In genomic region chr17:14231187-14231586, GRCh38 we compare ENCODE assay signal across 12 cellular contexts. TPM values are rescaled to one million over a fixed set of nuclear protein-coding genes. Genes with fewer than 3 reads are reported as not detected.
DNase-seq lines count a peak whose midpoint lies in the region; ATAC-seq, FAIRE-seq and TF ChIP-seq lines count a peak whose summit lies in the region.
"Not testable (repeated sequence)": the region's sequence is repeated elsewhere in the genome, so short reads cannot be mapped to it uniquely, and the experiment has no call there.
"Had no signal": no experiment of that assay in that cellular context is flagged by ENCODE, and none has a peak within 500 bp of the region (broad histone marks: within the 10 kb centered on the region; RNA-seq: fewer than 3 reads in every experiment).

No MANE protein-coding gene starts in this region.

- H3K27me3 ChIP-seq in Caco-2 (replicated peaks; ENCODE audit: control insufficient read depth, insufficient read depth, low read length); bronchial epithelial cell (ENCODE audit: control insufficient read depth, insufficient read depth, low read length); lung (ENCODE audit: control insufficient read depth, insufficient read depth); pancreas: not testable (repeated sequence)

- TF ChIP-seq CTCF in Caco-2 (IDR thresholded peaks at IDR 0.05; ENCODE audit: insufficient read depth in 1 of 2, low read depth in 1 of 2, low read length in 1 of 2, severe bottlenecking in 1 of 2, unreplicated experiment in 1 of 2); bronchial epithelial cell (IDR thresholded peaks at IDR 0.05; ENCODE audit: insufficient read depth, low read length, severe bottlenecking); fibroblast of the aortic adventitia (IDR thresholded peaks at IDR 0.05; ENCODE audit: insufficient read depth, low read length); lung (IDR thresholded peaks at IDR 0.05; ENCODE audit: control extremely low read depth, extremely low read depth); pancreas (IDR thresholded peaks at IDR 0.05): not testable (repeated sequence)

- not testable (repeated sequence) for H3K4me1 Mint-ChIP-seq in Caco-2 (ENCODE audit: low read depth, unreplicated experiment)

- not testable (repeated sequence) for H3K4me3 Mint-ChIP-seq in Caco-2 (ENCODE audit: unreplicated experiment)

- intact Hi-C loops in Caco-2 (cut with micrococcal nuclease; ENCODE audit: unreplicated experiment); pancreas (cut with DNase I): not testable (repeated sequence)

- H3K9me3 ChIP-seq in Caco-2; lung (ENCODE audit: control insufficient read depth in 2 of 2, insufficient read depth in 1 of 2, low read length in 1 of 2); pancreas: not testable (repeated sequence)

- BruUV-seq in Caco-2 (replicated peaks; lab: Mats Ljungman, UMichigan): not testable (repeated sequence)

- not testable (repeated sequence) for H3K9me3 Mint-ChIP-seq in Caco-2 (ENCODE audit: unreplicated experiment)

- FAIRE-seq in GM12891 (lab: Jason Lieb, UNC): peak; percentile 40
- peak; percentile 55 for FAIRE-seq in bronchial epithelial cell (lab: Jason Lieb, UNC)
- peak; percentile 9 for FAIRE-seq in pancreas (lab: Jason Lieb, UNC)

- H3K27me3 Mint-ChIP-seq in Caco-2 (ENCODE audit: insufficient read depth, unreplicated experiment): not testable (repeated sequence)

- H3K36me3 ChIP-seq in Caco-2 (ENCODE audit: control insufficient read depth, insufficient read depth, low read length); bronchial epithelial cell (ENCODE audit: control insufficient read depth, insufficient read depth, low read length); lung (ENCODE audit: control insufficient read depth in 2 of 2, insufficient read depth in 2 of 2, low read length in 2 of 2); pancreas: not testable (repeated sequence)

- CTCF ChIA-PET in Caco-2 (lab: Charles Lee): not testable (repeated sequence)

- not testable (repeated sequence) for TF ChIP-seq POLR2A in GM12891 (IDR thresholded peaks at IDR 0.05; ENCODE audit: low read depth, low read length)

- H3K4me3 ChIP-seq in Caco-2 (ENCODE audit: low read depth, low read length); bronchial epithelial cell (ENCODE audit: low read depth, low read length); fibroblast of the aortic adventitia (ENCODE audit: low read depth, low read length); lung; pancreas: not testable (repeated sequence)

- 87 to 95% methylated on average over 4 of the region's 6 CpGs for WGBS in lung, 2 donors
- 83 to 86% methylated on average over 4 of the region's 6 CpGs for WGBS in pancreas, 2 donors

- H3K27ac Mint-ChIP-seq in Caco-2 (ENCODE audit: unreplicated experiment): peak overlapping the region; percentile 70

- H3K4me1 ChIP-seq in Caco-2; lung (ENCODE audit: control insufficient read depth in 2 of 2, insufficient read depth in 2 of 2, low read length in 2 of 2); pancreas: not testable (repeated sequence)

- not testable (repeated sequence) for H3K36me3 Mint-ChIP-seq in Caco-2 (ENCODE audit: insufficient read depth, unreplicated experiment)

- H3K27ac ChIP-seq in lung (ENCODE audit: low read depth in 1 of 2, low read length in 1 of 2); pancreas: not testable (repeated sequence)

- POLR2A ChIA-PET in Caco-2 (lab: Charles Lee): not testable (repeated sequence)

- ATAC-seq in SK-N-SH treated with all-trans-retinoic acid at 6 μM for 48 hours (peak; percentile 79), lung (ENCODE audit: insufficient read depth, low FRiP score) (peak; percentile 27)
- ATAC-seq in pancreas: not testable (repeated sequence)

- DNase-seq in A172 (ENCODE audit: low spot score) (peak; percentile 19), Caco-2 (peak in 1 of 2 experiments; percentile 21), fibroblast of the aortic adventitia (ENCODE audit: low read depth) (peak; percentile 19)
- not testable (repeated sequence) for DNase-seq in GM12891 (ENCODE audit: insufficient read length, low spot score); bronchial epithelial cell (ENCODE audit: low read depth); lung (ENCODE audit: low spot score); pancreas

RNA-seq across cellular contexts. Expression of gene CDRT15, which starts 5.5 kb away (rescaled TPM):
- total RNA-seq in A172 (2014; rRNA removed; shearing (Covaris generic)): not detected in 2 replicates
- total RNA-seq in Caco-2 (2022): not detected in 2 replicates
- not detected for polyA plus RNA-seq in GM12891 (2012; ENCODE audit: low read depth, missing spikeins)
- not detected in 2 replicates for total RNA-seq in bronchial epithelial cell
- not detected in 2 replicates for total RNA-seq in fibroblast of the aortic adventitia (ENCODE audit: low replicate concordance)
- not detected for total RNA-seq in lung
- polyA plus RNA-seq in lung: not detected
- not detected for total RNA-seq in pancreas
- not detected for polyA plus RNA-seq in pancreas
- total RNA-seq: CD4-positive, alpha-beta T cell; K562; LHCN-M2 had no signal
- polyA plus RNA-seq: K562, SK-N-SH had no signal
